Comparison of ENCODE assay signal across 11 cellular contexts in genomic region chr4:169229571-169230028, GRCh38. TPM values are rescaled to one million over a fixed set of nuclear protein-coding genes. Genes with fewer than 3 reads are reported as not detected.
DNase-seq lines count a peak whose midpoint lies in the region; ATAC-seq and TF ChIP-seq lines count a peak whose summit lies in the region.
"Had no signal": no experiment of that assay in that cellular context is flagged by ENCODE, and none has a peak within 500 bp of the region (broad histone marks: within the 10 kb centered on the region; RNA-seq: fewer than 3 reads in every experiment).

No MANE protein-coding gene starts in this region.

- no peak for TF ChIP-seq POLR2A in uterus (IDR thresholded peaks at IDR 0.05)

- no peak overlapping the region for H3K4me3 ChIP-seq in uterus
- no peak overlapping the region for H3K4me3 ChIP-seq in WERI-Rb-1 (ENCODE audit: low read depth, low read length)
- H3K4me3 ChIP-seq: ovary had no signal

- ATAC-seq in SK-N-SH treated with all-trans-retinoic acid at 6 μM for 48 hours: peak; percentile 81
- peak; percentile 91 for ATAC-seq in left ventricle myocardium superior
- ATAC-seq in HG02870 (IDR thresholded peaks at IDR 0.05; ENCODE audit: unreplicated experiment): no peak
- ATAC-seq: CD8-positive, alpha-beta T cell had no signal

- TF ChIP-seq CTCF in uterus (IDR thresholded peaks at IDR 0.05) (no peak), WERI-Rb-1 (IDR thresholded peaks at IDR 0.05; ENCODE audit: low read depth, low read length) (no peak)

- DNase-seq in NCI-H2171 treated with DMSO at 0.1 percent for 48 hours (lab: John Stamatoyannopoulos, UW): peak; percentile 4
- no peak for DNase-seq in NCI-H2171 (lab: John Stamatoyannopoulos, UW)
- DNase-seq in left ventricle myocardium superior: no peak
- peak; percentile 26 to 69 for DNase-seq in uterus
- DNase-seq in ecto neural progenitor cell (ENCODE audit: low spot score): no peak
- no peak for DNase-seq in WERI-Rb-1
- DNase-seq: CD8-positive, alpha-beta T cell; effector CD8-positive, alpha-beta T cell had no signal

- H3K4me1 ChIP-seq in uterus: peaks cover 0 to 6% of the 10 kb centered on the region in 2 donors

- H3K27me3 ChIP-seq in uterus (no peaks in the 10 kb centered on the region), WERI-Rb-1 (ENCODE audit: insufficient read depth, low read depth, severe bottlenecking) (no peaks in the 10 kb centered on the region)
- H3K27me3 ChIP-seq: ovary had no signal

- H3K27ac ChIP-seq in uterus (peak overlapping the region; percentile 43 to 56), WERI-Rb-1 (no peak overlapping the region)
- H3K27ac ChIP-seq: ovary had no signal

- H3K9me3 ChIP-seq in uterus: no peaks in the 10 kb centered on the region
- no peaks in the 10 kb centered on the region for H3K9me3 ChIP-seq in WERI-Rb-1 (ENCODE audit: severe bottlenecking)
- H3K9me3 ChIP-seq: ovary had no signal

- intact Hi-C loops in left ventricle myocardium superior (cut with micrococcal nuclease): no loop called here
- intact Hi-C loops in uterus (cut with DNase I; ENCODE audit: low total_unique reads): no loop called here

- H3K36me3 ChIP-seq in uterus: no peaks in the 10 kb centered on the region
- no peaks in the 10 kb centered on the region for H3K36me3 ChIP-seq in WERI-Rb-1
- H3K36me3 ChIP-seq: ovary had no signal

TF ChIP-seq in SK-N-SH treated with all-trans-retinoic acid at 6 μM for 48 hours, 23 proteins besides CTCF, POLR2A, EP300 and RAD21:
- TF ChIP-seq CREB5 (CRISPR knock-in tag; IDR thresholded peaks at IDR 0.05; ENCODE audit: low read depth) (no peak), TSHZ2 (CRISPR knock-in tag; IDR thresholded peaks at IDR 0.05) (no peak), ISL1 (CRISPR knock-in tag; IDR thresholded peaks at IDR 0.05) (peak; percentile 81), ZFP3 (CRISPR knock-in tag; IDR thresholded peaks at IDR 0.05) (no peak), TOX (CRISPR knock-in tag; IDR thresholded peaks at IDR 0.05; ENCODE audit: borderline replicate concordance) (peak; percentile 75; the same call in 1 of the 2 replicates), ZC3H10 (CRISPR knock-in tag; IDR thresholded peaks at IDR 0.05) (peak; percentile 38; the same call in 1 of the 2 replicates)

RNA-seq across cellular contexts. Expression of gene SH3RF1, which starts 41.2 kb away (rescaled TPM):
- total RNA-seq in left ventricle myocardium superior (5.8 TPM), uterus (10 to 100 TPM in 3 of 4 donors, 1 to 10 TPM in 1; 5.9 to 41.2 (median 15.0) TPM)
- total RNA-seq: CD8-positive, alpha-beta T cell had no signal

Comparison
In these comparisons a context has a peak if more than half of its experiments do, and no peak if none do; other contexts are left out.
1. DNase-seq: peak in NCI-H2171 treated with DMSO at 0.1 percent for 48 hours (single experiment) and uterus (2 of 2); none in NCI-H2171 (single experiment), left ventricle myocardium superior (single experiment), ecto neural progenitor cell (single experiment) and WERI-Rb-1 (single experiment).